ENCODE assay signal across 23 cellular contexts in genomic region chr16:5252800-5253199, GRCh38.
DNase-seq lines count a peak whose midpoint lies in the region; ATAC-seq, FAIRE-seq and TF ChIP-seq lines count a peak whose summit lies in the region.
"Had no signal": no experiment of that assay in that cellular context is flagged by ENCODE, and none has a peak within 500 bp of the region (broad histone marks: within the 10 kb centered on the region; RNA-seq: fewer than 3 reads in every experiment).

No MANE protein-coding gene starts in this region.

- H2BK20ac ChIP-seq in H1 (ENCODE audit: low read length): no peak overlapping the region

- WGBS in H1 (ENCODE audit: extremely low coverage in 1 of 2, insufficient coverage in 1 of 2, insufficient read length in 1 of 2, insufficient replicate concordance in 2 of 2, low coverage in 1 of 2, low lambda C conversion rate in 2 of 2, missing lambda C conversion rate in 1 of 2), 2 experiments: 17% methylated on average over 7 of the region's 7 CpGs; no CpG with 5 or more reads in 1 of the 2 experiments

- no peak overlapping the region for H3K14ac ChIP-seq in H1 (ENCODE audit: insufficient read length)

- H2AFZ ChIP-seq in H1 (ENCODE audit: low read length): no peak overlapping the region

- H3K4me1 ChIP-seq in HUES6 (ENCODE audit: control insufficient read depth, insufficient read depth, low read length): peaks cover 11% of the 10 kb centered on the region
- peaks cover 3 to 17% (median 8%) of the 10 kb centered on the region in 4 experiments for H3K4me1 ChIP-seq in H1 (replicated peaks in 1 of 4; ENCODE audit: control insufficient read depth in 3 of 4, insufficient read depth in 4 of 4, low read length in 3 of 4)
- no peaks in the 10 kb centered on the region for H3K4me1 ChIP-seq in effector memory CD4-positive, alpha-beta T cell (ENCODE audit: control insufficient read depth, insufficient read depth, low read length, poor library complexity, severe bottlenecking)
- H3K4me1 ChIP-seq: SJCRH30 had no signal

- H3K4me2 ChIP-seq in H1 (ENCODE audit: insufficient read depth in 1 of 2, low read depth in 2 of 2, low read length in 2 of 2): peak overlapping the region in 1 of 2 experiments; percentile 7; a peak in 2 of 4 replicates

- 0 out of 2 replicates have a peak overlapping the region, but pooled peaks have one; percentile 57 for H3K27ac ChIP-seq in HUES6 (ENCODE audit: low read depth, low read length)
- H3K27ac ChIP-seq in H1 (ENCODE audit: low read depth, low read length): no peak overlapping the region
- no peak overlapping the region for H3K27ac ChIP-seq in effector memory CD4-positive, alpha-beta T cell (ENCODE audit: insufficient read depth, low read length, poor library complexity, severe bottlenecking)
- H3K27ac ChIP-seq: SJCRH30 had no signal

- H3K9me3 ChIP-seq in HUES6 (ENCODE audit: control insufficient read depth, insufficient read depth, low read depth, low read length): no peaks in the 10 kb centered on the region
- no peaks in the 10 kb centered on the region for H3K9me3 ChIP-seq in H1 (ENCODE audit: insufficient read depth in 2 of 2, low read depth in 1 of 2, low read length in 1 of 2)
- H3K9me3 ChIP-seq in effector memory CD4-positive, alpha-beta T cell (ENCODE audit: control insufficient read depth, low read length): no peaks in the 10 kb centered on the region
- H3K9me3 ChIP-seq: SJCRH30 had no signal

- H3K79me2 ChIP-seq in H1 (ENCODE audit: control insufficient read depth in 1 of 2, insufficient read depth in 2 of 2, low read length in 2 of 2): no peaks in the 10 kb centered on the region

- CTCF ChIA-PET in H1 (lab: Charles Lee; ENCODE audit: partially characterized antibody): interaction anchor here (0.9 to 2.3 kb wide), 2 partner anchors 40 to 238 kb away, joined by 3 to 11 read pairs; no protein-coding TSS in a partner anchor

- no peak for TF ChIP-seq RAD21 in H1 (IDR thresholded peaks at IDR 0.05 in 1 of 2, conservative IDR thresholded peaks at IDR 0.05 in 1 of 2; ENCODE audit: low read depth in 2 of 2, low read length in 2 of 2)

- no peak overlapping the region; the same call in 1 of the 2 replicates for H4K8ac ChIP-seq in H1 (ENCODE audit: extremely low read depth, insufficient read depth, low read length)

- no peak overlapping the region for H3K18ac ChIP-seq in H1 (ENCODE audit: extremely low read depth, low read length)

- H4K20me1 ChIP-seq in H1 (replicated peaks in 1 of 2; ENCODE audit: control insufficient read depth in 1 of 2, insufficient read depth in 2 of 2, low read length in 2 of 2): no peaks in the 10 kb centered on the region

- no peak overlapping the region for H2BK12ac ChIP-seq in H1 (ENCODE audit: low read depth, low read length)

- no peak for TF ChIP-seq POLR2A in H1 (IDR thresholded peaks at IDR 0.05; ENCODE audit: control extremely low read depth in 1 of 2, low read depth in 2 of 2, low read length in 2 of 2)

- no peak overlapping the region for H2AK5ac ChIP-seq in H1 (ENCODE audit: low read depth, low read length)

- H3K23me2 ChIP-seq in H1 (ENCODE audit: low read depth, low read length): peaks cover 3% of the 10 kb centered on the region; the same call in 1 of the 2 replicates

- no peak overlapping the region for H2BK15ac ChIP-seq in H1 (ENCODE audit: low read length)

- H2BK120ac ChIP-seq in H1 (replicated peaks; ENCODE audit: low read depth, low read length): no peak overlapping the region

- H4K5ac ChIP-seq in H1 (ENCODE audit: insufficient read length, low read depth, low read length): peak overlapping the region; percentile 15

- peak; percentile 18 for DNase-seq in ELF-1 (ENCODE audit: low read depth, low spot score)
- no peak for DNase-seq in H1 (ENCODE audit: low read depth in 1 of 2, low spot score in 2 of 2)
- DNase-seq in inferior parietal cortex (ENCODE audit: extremely low spot score): peak; percentile 7
- DNase-seq in stimulated activated naive CD8-positive, alpha-beta T cell treated with anti-CD3 and anti-CD28 coated beads, Interleukin-15, Interleukin-2, amounts not matched to agents 100 U/mL and 50 U/mL, for 24 hours: no peak
- no peak for DNase-seq in NCI-H2171 (lab: John Stamatoyannopoulos, UW)
- no peak for DNase-seq in effector memory CD4-positive, alpha-beta T cell
- DNase-seq: CD4-positive, CD25-positive, alpha-beta regulatory T cell; COR-L47; DMS79; HCEC 1CT; MM.1S; NCI-H1048; NCI-H1417 treated with DMSO at 0.1 percent for 48 hours; NCI-H187; NCI-H2227 treated with DMSO at 0.1 percent for 48 hours; NCI-H510A; NK-92 treated with Interleukin-12 subunit alpha and Interleukin-12 subunit beta, amount 100 ng/mL, for 24 hours; SJCRH30 had no signal

- no peaks in the 10 kb centered on the region for H3K79me1 ChIP-seq in H1 (ENCODE audit: low read depth, low read length)

- no peak overlapping the region for H3K4ac ChIP-seq in H1 (replicated peaks; ENCODE audit: insufficient read length, low read depth, low read length)

- POLR2A ChIA-PET in H1 (lab: Charles Lee; ENCODE audit: partially characterized antibody): interaction anchor here (1.3 kb wide), 1 partner anchor 19 kb away, joined by 4 read pairs; no protein-coding TSS in a partner anchor

- no peak overlapping the region for H2BK5ac ChIP-seq in H1 (ENCODE audit: low read depth, low read length)

- no peaks in the 10 kb centered on the region for H3K36me3 ChIP-seq in HUES6 (ENCODE audit: control insufficient read depth, insufficient read depth, low read length)
- no peaks in the 10 kb centered on the region for H3K36me3 ChIP-seq in H1 (ENCODE audit: control insufficient read depth in 2 of 4, insufficient read depth in 4 of 4, low read length in 3 of 4)
- no peaks in the 10 kb centered on the region for H3K36me3 ChIP-seq in effector memory CD4-positive, alpha-beta T cell (ENCODE audit: control insufficient read depth, insufficient read depth, low read length)
- H3K36me3 ChIP-seq: SJCRH30 had no signal

- H3K56ac ChIP-seq in H1 (replicated peaks; ENCODE audit: insufficient read length, low read depth, low read length): no peak overlapping the region

- no peak overlapping the region for H3K23ac ChIP-seq in H1 (ENCODE audit: insufficient read length)

- no peak for FAIRE-seq in H1 (lab: Jason Lieb, UNC)
- FAIRE-seq: A204.1, K562, RCC 7860 had no signal

- H3K4me3 ChIP-seq in HUES6 (ENCODE audit: low read depth, low read length) (no peak overlapping the region), H1 (ENCODE audit: extremely low read depth in 1 of 4, insufficient read depth in 2 of 4, low read depth in 3 of 4, low read length in 4 of 4) (no peak overlapping the region; a peak in 1 of 8 replicates)
- H3K4me3 ChIP-seq in effector memory CD4-positive, alpha-beta T cell (ENCODE audit: insufficient read depth, low read depth, low read length, poor library complexity, severe bottlenecking): no peak overlapping the region
- H3K4me3 ChIP-seq: K562, SJCRH30 had no signal

- no peaks in the 10 kb centered on the region for H3K27me3 ChIP-seq in HUES6 (ENCODE audit: control insufficient read depth, insufficient read depth, low read length)
- no peaks in the 10 kb centered on the region for H3K27me3 ChIP-seq in H1 (replicated peaks in 1 of 4; ENCODE audit: control insufficient read depth in 3 of 4, extremely low read depth in 1 of 4, insufficient read depth in 3 of 4, low read length in 3 of 4)
- no peaks in the 10 kb centered on the region for H3K27me3 ChIP-seq in effector memory CD4-positive, alpha-beta T cell (replicated peaks; ENCODE audit: control insufficient read depth, insufficient read depth, low read length, poor library complexity, severe bottlenecking)
- H3K27me3 ChIP-seq: SJCRH30 had no signal

- TF ChIP-seq CTCF in H1 (IDR thresholded peaks at IDR 0.05; ENCODE audit: control extremely low read depth in 1 of 3, insufficient read depth in 1 of 3, low read depth in 1 of 3, low read length in 3 of 3): no peak

- no peak for ATAC-seq in stimulated activated naive CD8-positive, alpha-beta T cell treated with anti-CD3 and anti-CD28 coated beads, Interleukin-15, Interleukin-2, amounts not matched to agents 100 U/mL and 50 U/mL, for 24 hours
- no peak for ATAC-seq in HG02571 (IDR thresholded peaks at IDR 0.05; ENCODE audit: unreplicated experiment)
- ATAC-seq: K562 had no signal

- H4K91ac ChIP-seq in H1 (replicated peaks; ENCODE audit: insufficient read length, low read length): no peak overlapping the region

- TF ChIP-seq EP300 in H1 (IDR thresholded peaks at IDR 0.05; ENCODE audit: borderline replicate concordance in 1 of 2, low read depth in 2 of 2, low read length in 2 of 2): no peak

- H3K9ac ChIP-seq in HUES6 (ENCODE audit: low read length) (no peak overlapping the region), H1 (replicated peaks in 1 of 4; ENCODE audit: extremely low read depth in 1 of 4, low read depth in 3 of 4, low read length in 3 of 4) (no peak overlapping the region)

TF ChIP-seq in H1, 55 proteins besides CTCF, POLR2A, EP300 and RAD21:
- TF ChIP-seq GABPA (IDR thresholded peaks at IDR 0.05; ENCODE audit: borderline replicate concordance, insufficient read depth, low read length): no peak
- peak; percentile 60; the same call in 1 of the 2 replicates for TF ChIP-seq BACH1 (IDR thresholded peaks at IDR 0.05; ENCODE audit: low read length)

Comparison
In these comparisons a context has a peak if more than half of its experiments do, and no peak if none do; other contexts are left out.
1. DNase-seq: peak in ELF-1 (single experiment) and inferior parietal cortex (single experiment); none in H1 (0 of 2), stimulated activated naive CD8-positive, alpha-beta T cell treated with anti-CD3 and anti-CD28 coated beads, Interleukin-15, Interleukin-2, amounts not matched to agents 100 U/mL and 50 U/mL, for 24 hours (single experiment), NCI-H2171 (single experiment) and effector memory CD4-positive, alpha-beta T cell (0 of 3).